33 cellular contexts compared by ENCODE assay signal in the genomic region with DNA sequence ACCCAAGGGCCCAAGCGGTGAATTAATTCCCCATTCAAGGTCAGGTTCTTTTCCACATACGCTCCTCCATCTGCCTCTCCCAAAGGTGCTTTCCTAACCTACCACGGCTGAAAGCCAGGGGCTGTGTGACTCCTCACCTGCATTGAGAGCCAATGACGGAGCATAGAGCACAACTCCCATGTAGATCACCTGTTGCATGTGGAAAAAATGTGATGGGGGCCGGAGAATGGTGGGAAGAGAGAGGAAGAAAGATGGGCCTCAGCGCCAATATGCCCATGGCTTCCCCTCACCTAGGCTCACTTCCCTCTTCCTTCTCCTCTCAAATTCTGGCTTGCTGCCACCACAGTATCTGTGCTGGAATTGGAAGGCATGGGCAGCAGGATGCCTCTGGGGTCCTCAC. TPM values are rescaled to one million over a fixed set of nuclear protein-coding genes. Genes with fewer than 3 reads are reported as not detected.
"Had no signal": no experiment of that assay in that cellular context is flagged by ENCODE, and none has a peak within 500 bp of the region (broad histone marks: within the 10 kb centered on the region; RNA-seq: fewer than 3 reads in every experiment).

No MANE protein-coding gene starts in this region.

- H3K4me3 Mint-ChIP-seq: immature natural killer cell; naive thymus-derived CD8-positive, alpha-beta T cell; nephron progenitor cell; neural progenitor cell; stimulated activated effector memory CD8-positive, alpha-beta T cell treated with anti-CD3 and anti-CD28 coated beads, Interleukin-12 subunit alpha, Interleukin-12 subunit beta, amount 100 ng/mL, for 72 hours; stimulated activated naive CD8-positive, alpha-beta T cell treated with anti-CD3 and anti-CD28 coated beads, Interleukin-15, Interleukin-2, amounts not matched to agents 100 ng/mL and 50 ng/mL, for 24 hours had no signal

- H3K27me3 ChIP-seq: left lung, neural progenitor cell, neutrophil, ovary, right atrium auricular region, spleen, suprapubic skin, tibial artery, upper lobe of right lung had no signal

- H3K27ac ChIP-seq: left lung, lower lobe of right lung, neural progenitor cell, neutrophil, ovary, right atrium auricular region, spleen, suprapubic skin, thoracic aorta, tibial artery, upper lobe of right lung had no signal

- H3K36me3 ChIP-seq: neural progenitor cell, ovary had no signal

- H3K27me3 Mint-ChIP-seq: naive thymus-derived CD8-positive, alpha-beta T cell; progenitor cell of endocrine pancreas; stimulated activated naive CD8-positive, alpha-beta T cell treated with anti-CD3 and anti-CD28 coated beads, Interleukin-15, Interleukin-2, amounts not matched to agents 100 ng/mL and 50 ng/mL, for 24 hours had no signal

- H3K4me2 ChIP-seq: neural progenitor cell had no signal

- H3K9me3 ChIP-seq: left lung, lower lobe of right lung, neutrophil, ovary, right atrium auricular region, spleen, suprapubic skin, thoracic aorta, tibial artery, upper lobe of right lung had no signal

- H3K9me3 Mint-ChIP-seq: immature natural killer cell; naive thymus-derived CD8-positive, alpha-beta T cell; nephron progenitor cell; neural progenitor cell; stimulated activated effector memory CD8-positive, alpha-beta T cell treated with anti-CD3 and anti-CD28 coated beads, Interleukin-12 subunit alpha, Interleukin-12 subunit beta, amount 100 ng/mL, for 72 hours; stimulated activated naive CD8-positive, alpha-beta T cell treated with anti-CD3 and anti-CD28 coated beads, Interleukin-15, Interleukin-2, amounts not matched to agents 100 ng/mL and 50 ng/mL, for 24 hours had no signal

- H2AFZ ChIP-seq: neural progenitor cell had no signal

- DNase-seq: hypothalamus; immature natural killer cell; kidney; left colon; left lung; lower lobe of right lung; mammary epithelial cell; mesenchymal stem cell; naive thymus-derived CD8-positive, alpha-beta T cell; nephron progenitor cell; occipital lobe; ovary; small intestine; spleen; stimulated activated CD4-positive, alpha-beta T cell treated with anti-CD3 and anti-CD28 coated beads, Interleukin-4, amount 100 ng/mL, for 24 hours; stimulated activated naive CD4-positive, alpha-beta T cell; trophoblast cell; upper lobe of right lung had no signal

- ATAC-seq: left colon; left lung; lower lobe of right lung; naive thymus-derived CD8-positive, alpha-beta T cell; sciatic nerve; stimulated activated effector memory CD8-positive, alpha-beta T cell treated with anti-CD3 and anti-CD28 coated beads, Interleukin-12 subunit alpha, Interleukin-12 subunit beta, amount 100 ng/mL, for 72 hours; upper lobe of right lung had no signal

- H3K4me1 ChIP-seq: upper lobe of right lung had no signal

- H3K27ac Mint-ChIP-seq: immature natural killer cell; stimulated activated naive CD8-positive, alpha-beta T cell treated with anti-CD3 and anti-CD28 coated beads, Interleukin-15, Interleukin-2, amounts not matched to agents 100 ng/mL and 50 ng/mL, for 24 hours had no signal

- H3K4me3 ChIP-seq: left lung, lower lobe of right lung, neural progenitor cell, ovary, right atrium auricular region, spleen, suprapubic skin, thoracic aorta, tibial artery, upper lobe of right lung had no signal

RNA-seq across cellular contexts. Expression of a gene that starts 56.5 kb away (rescaled TPM):
- total RNA-seq: left colon; liver; mucosa of gallbladder; naive thymus-derived CD8-positive, alpha-beta T cell; progenitor cell of endocrine pancreas; pulmonary artery endothelial cell; sciatic nerve; subcutaneous adipose tissue; suprapubic skin had no signal

RNA-seq across cellular contexts. Expression of a gene that starts 57.5 kb away (rescaled TPM):
- total RNA-seq: left colon; mammary epithelial cell; naive thymus-derived CD8-positive, alpha-beta T cell; occipital lobe; progenitor cell of endocrine pancreas; pulmonary artery endothelial cell; renal cortical epithelial cell; right atrium auricular region; sciatic nerve; thoracic aorta; upper lobe of right lung had no signal
